8 cellular contexts compared by ENCODE assay signal in genomic region chr6:89895273-89895874, GRCh38. TPM values are rescaled to one million over a fixed set of nuclear protein-coding genes. Genes with fewer than 3 reads are reported as not detected.
DNase-seq lines count a peak whose midpoint lies in the region; ATAC-seq and TF ChIP-seq lines count a peak whose summit lies in the region.

No MANE protein-coding gene starts in this region.

- H3K4me2 ChIP-seq in HCT116 (ENCODE audit: low read length) (no peak overlapping the region), parathyroid adenoma (ENCODE audit: low read length) (no peak overlapping the region)

- POLR2A ChIA-PET in HCT116 (lab: Charles Lee) (no interaction called here), RWPE1 (lab: Yijun Ruan, JAX; ENCODE audit: low non-redundant PET) (no interaction called here)

- ATAC-seq in HCT116 (peak; percentile 70), HG02623 (IDR thresholded peaks at IDR 0.05; ENCODE audit: unreplicated experiment) (no peak), HG03520 (IDR thresholded peaks at IDR 0.05; ENCODE audit: unreplicated experiment) (no peak), GM21360 (IDR thresholded peaks at IDR 0.05; ENCODE audit: unreplicated experiment) (no peak)

- H3K79me2 ChIP-seq in HCT116 (ENCODE audit: insufficient read depth, low read length) (no peaks in the 10 kb centered on the region), parathyroid adenoma (no peaks in the 10 kb centered on the region)

- TF ChIP-seq CTCF in HCT116 (IDR thresholded peaks at IDR 0.05 in 2 of 3, conservative IDR thresholded peaks at IDR 0.05 in 1 of 3; ENCODE audit: borderline replicate concordance in 1 of 3, insufficient read depth in 1 of 3, low read depth in 2 of 3, low read length in 2 of 3) (no peak), RWPE1 (conservative IDR thresholded peaks at IDR 0.05; ENCODE audit: low read depth) (no peak), fibroblast of pulmonary artery (IDR thresholded peaks at IDR 0.05; ENCODE audit: low read length, missing control alignments) (no peak), parathyroid adenoma (IDR thresholded peaks at IDR 0.05) (no peak)

- CTCF ChIA-PET in HCT116 (lab: Charles Lee) (no interaction called here), RWPE1 (lab: Yijun Ruan, JAX) (interaction anchor here (0.6 kb wide), 1 partner anchor 1457 kb away, joined by 3 read pairs; no protein-coding TSS in a partner anchor)

- no peak overlapping the region for H3K9ac ChIP-seq in HCT116 (ENCODE audit: low read length)
- H3K9ac ChIP-seq in parathyroid adenoma, result no peak overlapping the region

- intact Hi-C loops in HCT116 (cut with micrococcal nuclease), result no loop called here

- H3K4me3 ChIP-seq in HCT116 (replicated peaks in 1 of 2; ENCODE audit: low read depth in 1 of 2, low read length in 2 of 2) (no peak overlapping the region), fibroblast of pulmonary artery (replicated peaks; ENCODE audit: low read depth, low read length) (no peak overlapping the region), parathyroid adenoma (ENCODE audit: low read depth, low read length) (no peak overlapping the region)

- H3K27me3 ChIP-seq in HCT116 (ENCODE audit: insufficient read depth, low read length) (peaks cover 7% of the 10 kb centered on the region; the same call in 1 of the 2 replicates), parathyroid adenoma (ENCODE audit: control insufficient read depth, insufficient read depth, low read length) (peaks cover 4% of the 10 kb centered on the region)

- H3K9me3 ChIP-seq in HCT116 (ENCODE audit: control insufficient read depth in 1 of 2, insufficient read depth in 1 of 2, low read depth in 1 of 2, low read length in 2 of 2) (no peaks in the 10 kb centered on the region), parathyroid adenoma (ENCODE audit: control insufficient read depth, low read length) (no peaks in the 10 kb centered on the region)

- H3K4me1 ChIP-seq in HCT116 (ENCODE audit: control insufficient read depth in 1 of 2, insufficient read depth in 2 of 2, low read length in 2 of 2) (no peaks in the 10 kb centered on the region), parathyroid adenoma (no peaks in the 10 kb centered on the region)

- no peak for TF ChIP-seq RAD21 in HCT116 (IDR thresholded peaks at IDR 0.05; ENCODE audit: low read depth)

- no peaks in the 10 kb centered on the region for H3K9me2 ChIP-seq in HCT116 (ENCODE audit: insufficient read depth)

- H4K20me1 ChIP-seq in HCT116 (ENCODE audit: insufficient read depth), result no peaks in the 10 kb centered on the region

- no peak for TF ChIP-seq POLR2A in HCT116 (IDR thresholded peaks at IDR 0.05; ENCODE audit: borderline replicate concordance, extremely low read depth, insufficient read depth, insufficient read length)

- RAD21 ChIA-PET in HCT116 (lab: Charles Lee; ENCODE audit: low non-redundant PET in 1 of 2, low total read pairs in 2 of 2, uncharacterized antibody in 2 of 2, unreplicated experiment in 2 of 2), result no interaction called here

- no TSS peak for BruUV-seq in HCT116 (replicated peaks; lab: Mats Ljungman, UMichigan)

- H3K36me3 ChIP-seq in HCT116 (ENCODE audit: control insufficient read depth in 1 of 2, insufficient read depth in 2 of 2, low read length in 2 of 2), result no peaks in the 10 kb centered on the region
- H3K36me3 ChIP-seq in parathyroid adenoma (ENCODE audit: control insufficient read depth, insufficient read depth, low read length), result no peaks in the 10 kb centered on the region

- no peak for DNase-seq in HCT116 (ENCODE audit: low read depth, low spot score)
- peak; percentile 53 for DNase-seq in RWPE1 (ENCODE audit: low spot score)
- DNase-seq in fibroblast of pulmonary artery (ENCODE audit: low read depth), result peak; percentile 77
- DNase-seq in ureter (ENCODE audit: low spot score), result no peak

- H2AFZ ChIP-seq in HCT116 (ENCODE audit: low read depth, low read length, poor library complexity, severe bottlenecking) (no peak overlapping the region), parathyroid adenoma (peak overlapping the region; percentile 12)

- H3K27ac ChIP-seq in HCT116 (ENCODE audit: low read depth, low read length), result no peak overlapping the region
- no peak overlapping the region for H3K27ac ChIP-seq in RWPE1
- H3K27ac ChIP-seq in parathyroid adenoma, result no peak overlapping the region

TF ChIP-seq in HCT116, 20 proteins besides CTCF, POLR2A, EP300 and RAD21:
- TF ChIP-seq SIN3A (IDR thresholded peaks at IDR 0.05; ENCODE audit: low read depth), result no peak
- peak; percentile 96 for TF ChIP-seq REST (IDR thresholded peaks at IDR 0.05; ENCODE audit: low read depth)
- TF ChIP-seq MAX (IDR thresholded peaks at IDR 0.05), result no peak
- TF ChIP-seq CBX3 (IDR thresholded peaks at IDR 0.05; ENCODE audit: low read depth), result no peak

RNA-seq across cellular contexts. Expression of gene GJA10, which starts 1.1 kb away (rescaled TPM):
- not detected for total RNA-seq in HCT116 (2021; ENCODE audit: unreplicated experiment)
- not detected in 2 replicates for polyA plus RNA-seq in HCT116 (2012)
- total RNA-seq in ureter, result not detected

Comparison
In these comparisons a context has a peak if more than half of its experiments do, and no peak if none do; other contexts are left out.
1. DNase-seq: peak in RWPE1 (single experiment) and fibroblast of pulmonary artery (single experiment); none in HCT116 (single experiment) and ureter (single experiment).